ENCODE assay signal across 18 cellular contexts in the genomic region with DNA sequence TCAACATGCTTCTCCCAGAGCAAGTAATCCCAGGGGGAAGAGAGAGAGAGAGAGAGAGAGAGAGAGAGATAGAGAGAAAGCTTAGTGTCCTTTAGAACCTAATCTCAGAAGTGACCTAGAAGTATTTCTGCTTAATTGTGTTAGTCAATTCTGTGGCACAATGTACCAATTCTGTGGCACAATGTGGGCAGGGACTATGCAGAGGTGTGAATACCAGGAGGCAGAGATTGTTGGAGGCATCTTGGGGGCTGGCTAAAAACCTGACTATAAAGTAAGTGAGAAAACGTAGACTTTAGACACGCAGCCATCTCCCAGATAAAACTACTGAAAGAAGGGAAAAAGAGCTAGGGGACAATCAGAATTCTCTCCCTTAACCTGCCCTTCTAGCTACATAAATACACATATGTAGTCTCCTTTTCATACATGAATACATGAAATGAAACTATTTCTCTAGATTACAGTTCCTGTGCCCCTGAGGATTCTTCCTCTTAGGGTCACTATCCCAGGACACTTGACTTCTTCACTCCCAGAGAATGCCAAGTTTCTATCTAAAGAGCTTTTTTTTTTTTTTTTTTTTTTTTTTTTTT. TPM values are rescaled to one million over a fixed set of nuclear protein-coding genes. Genes with fewer than 3 reads are reported as not detected.
DNase-seq lines count a peak whose midpoint lies in the region; ATAC-seq, FAIRE-seq and TF ChIP-seq lines count a peak whose summit lies in the region.
"Had no signal": no experiment of that assay in that cellular context is flagged by ENCODE, and none has a peak within 500 bp of the region (broad histone marks: within the 10 kb centered on the region; RNA-seq: fewer than 3 reads in every experiment).

No MANE protein-coding gene starts in this region.

- 0 out of 2 replicates have a peak, but pooled peaks have one; percentile 2 for ATAC-seq in PC-3
- peak; percentile 85 to 88 for ATAC-seq in natural killer cell treated with Interleukin-12 subunit alpha and Interleukin-12 subunit beta and Interleukin-15 and Interleukin-18, amount 100 ng/mL, for 72 hours
- no peak for ATAC-seq in GM19455 (IDR thresholded peaks at IDR 0.05; ENCODE audit: unreplicated experiment)
- ATAC-seq: left ventricle myocardium superior; naive thymus-derived CD4-positive, alpha-beta T cell; WTC11 had no signal

- H3K27ac ChIP-seq in GM23248 (no peak overlapping the region), PC-3 (ENCODE audit: low read length) (peak overlapping the region; percentile 97), cingulate gyrus (ENCODE audit: low read depth, low read length) (peak overlapping the region; percentile 14)
- H3K27ac ChIP-seq: BLaER1 treated with 17β-estradiol and CSF1 and Interleukin-3, amounts not matched to agents 10 nM and 100 nM had no signal

- no peaks in the 10 kb centered on the region for H3K36me3 ChIP-seq in GM23248 (ENCODE audit: low read depth)
- no peaks in the 10 kb centered on the region for H3K36me3 ChIP-seq in PC-3 (ENCODE audit: low read depth, low read length)
- H3K36me3 ChIP-seq: BLaER1 treated with 17β-estradiol and CSF1 and Interleukin-3, amounts not matched to agents 10 nM and 100 nM had no signal

- H3K27ac Mint-ChIP-seq in natural killer cell treated with Interleukin-12 subunit alpha and Interleukin-12 subunit beta and Interleukin-15 and Interleukin-18, amount 100 ng/mL, for 72 hours: peak overlapping the region; percentile 76 to 90
- H3K27ac Mint-ChIP-seq: WTC11 had no signal

- no peak for FAIRE-seq in GM12892 (lab: Jason Lieb, UNC)
- FAIRE-seq: H54 had no signal

- H2AFZ ChIP-seq in GM23248 (no peak overlapping the region), PC-3 (ENCODE audit: low read length) (0 out of 2 replicates have a peak overlapping the region, but pooled peaks have one; percentile 8)

- peak; percentile 24 for DNase-seq in GM23248
- DNase-seq in PC-3: peak; percentile 9
- DNase-seq in natural killer cell treated with Interleukin-12 subunit alpha and Interleukin-12 subunit beta and Interleukin-15 and Interleukin-18, amount 100 ng/mL, for 72 hours (ENCODE audit: low spot score): peak; percentile 74
- no peak for DNase-seq in GM12892 (ENCODE audit: insufficient read length)
- no peak for DNase-seq in cerebellum (ENCODE audit: low spot score)
- no peak for DNase-seq in NCI-H2196 (lab: John Stamatoyannopoulos, UW; ENCODE audit: unreplicated experiment)
- DNase-seq: cortex of kidney; left ventricle myocardium superior; MV-4-11; naive thymus-derived CD4-positive, alpha-beta T cell; NCI-H748 treated with DMSO at 0.1 percent for 48 hours; retina; stimulated activated CD4-positive, alpha-beta T cell treated with anti-CD3 and anti-CD28 coated beads, Interleukin-2, amount 100 ng/mL, for 48 hours had no signal

- H3K4me2 ChIP-seq in GM23248 (ENCODE audit: unreplicated experiment) (peak overlapping the region; percentile 61), PC-3 (ENCODE audit: low read length) (peak overlapping the region; percentile 71)
- H3K4me2 ChIP-seq: BLaER1 treated with 17β-estradiol and CSF1 and Interleukin-3, amounts not matched to agents 10 nM and 100 nM had no signal

- peaks cover 11% of the 10 kb centered on the region for H3K27me3 ChIP-seq in GM23248 (replicated peaks; ENCODE audit: insufficient read depth)
- H3K27me3 ChIP-seq in PC-3 (ENCODE audit: low read length): no peaks in the 10 kb centered on the region
- H3K27me3 ChIP-seq: BLaER1 treated with 17β-estradiol and CSF1 and Interleukin-3, amounts not matched to agents 10 nM and 100 nM had no signal

- TSS peak; percentile 79 for BruUV-seq in PC-3 (replicated peaks; lab: Mats Ljungman, UMichigan)

- in situ Hi-C loops in GM23248 (cut with MboI): no loop called here

- no peak for TF ChIP-seq CTCF in PC-3 (conservative IDR thresholded peaks at IDR 0.05; ENCODE audit: low read depth, low read length)

- H3F3A ChIP-seq in GM23248 (ENCODE audit: insufficient read depth): peaks cover 21% of the 10 kb centered on the region
- H3F3A ChIP-seq in PC-3 (ENCODE audit: low read length, unreplicated experiment): peaks cover 4% of the 10 kb centered on the region

- peaks cover 4% of the 10 kb centered on the region for H3K36me3 Mint-ChIP-seq in natural killer cell treated with Interleukin-12 subunit alpha and Interleukin-12 subunit beta and Interleukin-15 and Interleukin-18, amount 100 ng/mL, for 72 hours
- H3K36me3 Mint-ChIP-seq: WTC11 had no signal

- H3K9ac ChIP-seq in GM23248: no peak overlapping the region
- peak overlapping the region; percentile 18 for H3K9ac ChIP-seq in PC-3 (ENCODE audit: low read length)
- H3K9ac ChIP-seq: BLaER1 treated with 17β-estradiol and CSF1 and Interleukin-3, amounts not matched to agents 10 nM and 100 nM had no signal

- intact Hi-C loops in PC-3 (cut with micrococcal nuclease): loop anchor here (1.0 to 5.0 kb wide), 4 partner anchors 19 to 116 kb away; no protein-coding TSS in a partner anchor

- peaks cover 23% of the 10 kb centered on the region for H3K4me1 ChIP-seq in GM23248 (ENCODE audit: insufficient read depth)
- peaks cover 55% of the 10 kb centered on the region for H3K4me1 ChIP-seq in PC-3 (ENCODE audit: insufficient read depth, low read length)

- CTCF ChIA-PET in PC-3 (lab: Charles Lee): interaction anchor here (0.6 to 2.2 kb wide), 11 partner anchors 10 to 1694 kb away, joined by 3 to 14 read pairs (median 5); no protein-coding TSS in a partner anchor

- H3K4me3 ChIP-seq in GM23248: no peak overlapping the region
- no peak overlapping the region for H3K4me3 ChIP-seq in PC-3 (ENCODE audit: low read length)
- H3K4me3 ChIP-seq: BLaER1 treated with 17β-estradiol and CSF1 and Interleukin-3, amounts not matched to agents 10 nM and 100 nM had no signal

- peak overlapping the region; percentile 84 for H3K4me3 Mint-ChIP-seq in natural killer cell treated with Interleukin-12 subunit alpha and Interleukin-12 subunit beta and Interleukin-15 and Interleukin-18, amount 100 ng/mL, for 72 hours
- H3K4me3 Mint-ChIP-seq: naive thymus-derived CD4-positive, alpha-beta T cell; WTC11 had no signal

- H3K9me2 ChIP-seq in GM23248 (ENCODE audit: insufficient read depth) (no peaks in the 10 kb centered on the region), PC-3 (replicated peaks; ENCODE audit: low read length) (no peaks in the 10 kb centered on the region)

- H3K27me3 Mint-ChIP-seq in natural killer cell treated with Interleukin-12 subunit alpha and Interleukin-12 subunit beta and Interleukin-15 and Interleukin-18, amount 100 ng/mL, for 72 hours: no peaks in the 10 kb centered on the region
- H3K27me3 Mint-ChIP-seq: naive thymus-derived CD4-positive, alpha-beta T cell had no signal

- WGBS in GM23248 (ENCODE audit: low coverage in 1 of 2, low lambda C conversion rate in 2 of 2, missing lambda C conversion rate in 2 of 2), 2 experiments: 88 to 100% methylated on average over 2 of the region's 2 CpGs

- peaks cover 43 to 53% of the 10 kb centered on the region in 2 donors for H3K4me1 Mint-ChIP-seq in natural killer cell treated with Interleukin-12 subunit alpha and Interleukin-12 subunit beta and Interleukin-15 and Interleukin-18, amount 100 ng/mL, for 72 hours (ENCODE audit: low read depth in 2 of 2)
- H3K4me1 Mint-ChIP-seq: WTC11 had no signal

- no peaks in the 10 kb centered on the region for H4K20me1 ChIP-seq in GM23248 (ENCODE audit: insufficient read depth)
- no peaks in the 10 kb centered on the region for H4K20me1 ChIP-seq in PC-3 (ENCODE audit: low read length)
- H4K20me1 ChIP-seq: BLaER1 treated with 17β-estradiol and CSF1 and Interleukin-3, amounts not matched to agents 10 nM and 100 nM had no signal

- H3K9me3 ChIP-seq in GM23248 (ENCODE audit: low read depth) (no peaks in the 10 kb centered on the region), PC-3 (ENCODE audit: low read length) (no peaks in the 10 kb centered on the region)

- H3K79me2 ChIP-seq in GM23248 (ENCODE audit: insufficient read depth) (no peaks in the 10 kb centered on the region), PC-3 (ENCODE audit: low read length) (no peaks in the 10 kb centered on the region)

- H3K9me3 Mint-ChIP-seq in natural killer cell treated with Interleukin-12 subunit alpha and Interleukin-12 subunit beta and Interleukin-15 and Interleukin-18, amount 100 ng/mL, for 72 hours: peaks cover 5% of the 10 kb centered on the region

- POLR2A ChIA-PET in PC-3 (lab: Charles Lee; ENCODE audit: unreplicated experiment): interaction anchor here (0.5 to 0.7 kb wide), 3 partner anchors 12 to 131 kb away, joined by 8 to 13 read pairs (median 10); no protein-coding TSS in a partner anchor

- no peak for TF ChIP-seq POLR2A in GM12892 (IDR thresholded peaks at IDR 0.05; ENCODE audit: low read depth, low read length)

RNA-seq across cellular contexts. Expression of a gene that starts 40.1 kb away (rescaled TPM):
- not detected in 2 replicates for total RNA-seq in GM23248 (2014; rRNA removed; shearing (Covaris generic))
- polyA plus RNA-seq in GM23248 (2016; fragmentation: Nextera tagmentation; extraction: Ambion mirVana): not detected in 2 replicates
- total RNA-seq in PC-3 (2014; rRNA removed) (0.87 TPM in 1 of 2 replicates, not detected in the other), cerebellum (17.4 TPM)
- 100 to 1,000 TPM; 100 to 281 TPM for total RNA-seq in natural killer cell treated with Interleukin-12 subunit alpha and Interleukin-12 subunit beta and Interleukin-15 and Interleukin-18, amount 100 ng/mL, for 72 hours
- polyA plus RNA-seq in GM12892 (2012; ENCODE audit: missing spikeins): 2.8 TPM

Comparison
In these comparisons a context has a peak if more than half of its experiments do, and no peak if none do; other contexts are left out.
1. DNase-seq: peak in GM23248 (single experiment), PC-3 (single experiment) and natural killer cell treated with Interleukin-12 subunit alpha and Interleukin-12 subunit beta and Interleukin-15 and Interleukin-18, amount 100 ng/mL, for 72 hours (single experiment); none in GM12892 (single experiment), cerebellum (single experiment) and NCI-H2196 (single experiment).